In genomic region chr5:178589180-178590140, GRCh38 we compare ENCODE assay signal across 9 cellular contexts. TPM values are rescaled to one million over a fixed set of nuclear protein-coding genes. Genes with fewer than 3 reads are reported as not detected.
DNase-seq lines count a peak whose midpoint lies in the region; FAIRE-seq and TF ChIP-seq lines count a peak whose summit lies in the region.
"Had no signal": no experiment of that assay in that cellular context is flagged by ENCODE, and none has a peak within 500 bp of the region (broad histone marks: within the 10 kb centered on the region; RNA-seq: fewer than 3 reads in every experiment).

No MANE protein-coding gene starts in this region.

- POLR2A ChIA-PET in PC-9 (lab: Charles Lee; ENCODE audit: unreplicated experiment): no interaction called here

- BruUV-seq in PC-9 (replicated peaks; lab: Mats Ljungman, UMichigan): no TSS peak

- no peaks in the 10 kb centered on the region for H3K4me1 Mint-ChIP-seq in astrocyte (ENCODE audit: low read depth, unreplicated experiment)
- peaks cover 6 to 7% of the 10 kb centered on the region in 2 donors for H3K4me1 Mint-ChIP-seq in immature natural killer cell
- peaks cover 6% of the 10 kb centered on the region for H3K4me1 Mint-ChIP-seq in stimulated activated naive CD8-positive, alpha-beta T cell treated with anti-CD3 and anti-CD28 coated beads, Interleukin-15, Interleukin-2, amounts not matched to agents 100 ng/mL and 50 ng/mL, for 24 hours (ENCODE audit: low read depth)

- H3K4me1 ChIP-seq in astrocyte (ENCODE audit: insufficient read depth, low read length): no peaks in the 10 kb centered on the region
- H3K4me1 ChIP-seq in PC-9 (replicated peaks; ENCODE audit: insufficient read depth): no peaks in the 10 kb centered on the region

- peaks cover 3% of the 10 kb centered on the region for H3K9me3 ChIP-seq in astrocyte (ENCODE audit: insufficient read depth, low read depth, low read length)
- H3K9me3 ChIP-seq in PC-9 (ENCODE audit: insufficient read depth, low read depth): peaks cover 1% of the 10 kb centered on the region; the same call in 1 of the 2 replicates

- TF ChIP-seq CTCF in D721Med (IDR thresholded peaks at IDR 0.05; ENCODE audit: insufficient read depth, missing control alignments) (peak; percentile 1), astrocyte (IDR thresholded peaks at IDR 0.05; ENCODE audit: insufficient read depth, low read depth, low read length) (no peak), PC-9 (conservative IDR thresholded peaks at IDR 0.05) (no peak)

- FAIRE-seq in D721Med (lab: Jason Lieb, UNC): no peak
- no peak for FAIRE-seq in astrocyte (lab: Jason Lieb, UNC)
- FAIRE-seq: colon had no signal

- CTCF ChIA-PET in PC-9 (lab: Charles Lee): no interaction called here

- H3K27ac ChIP-seq in astrocyte (ENCODE audit: low read depth, low read length) (no peak overlapping the region), PC-9 (no peak overlapping the region)

- intact Hi-C loops in PC-9 (cut with micrococcal nuclease; ENCODE audit: unreplicated experiment): loop anchor here (5.0 kb wide), 1 partner anchor 573 kb away; no protein-coding TSS in a partner anchor

- H3K36me3 Mint-ChIP-seq in astrocyte (ENCODE audit: low read depth, unreplicated experiment): peaks cover 3% of the 10 kb centered on the region
- H3K36me3 Mint-ChIP-seq in immature natural killer cell: peaks cover 3 to 7% (median 7%) of the 10 kb centered on the region in 3 donors
- H3K36me3 Mint-ChIP-seq in stimulated activated naive CD8-positive, alpha-beta T cell treated with anti-CD3 and anti-CD28 coated beads, Interleukin-15, Interleukin-2, amounts not matched to agents 100 ng/mL and 50 ng/mL, for 24 hours (ENCODE audit: low read depth): peaks cover 7% of the 10 kb centered on the region

- H3K36me3 ChIP-seq in astrocyte (ENCODE audit: insufficient read depth, low read length): no peaks in the 10 kb centered on the region
- H3K36me3 ChIP-seq in PC-9 (ENCODE audit: low read depth): no peaks in the 10 kb centered on the region

- H3K27me3 ChIP-seq in astrocyte (ENCODE audit: insufficient read depth, low read length) (peaks cover 39% of the 10 kb centered on the region), PC-9 (ENCODE audit: insufficient read depth, low read depth) (peaks cover 39% of the 10 kb centered on the region)

- no peaks in the 10 kb centered on the region for H3K9me3 Mint-ChIP-seq in astrocyte (ENCODE audit: unreplicated experiment)
- peaks cover 1 to 8% (median 5%) of the 10 kb centered on the region in 6 donors for H3K9me3 Mint-ChIP-seq in immature natural killer cell
- H3K9me3 Mint-ChIP-seq in stimulated activated naive CD8-positive, alpha-beta T cell treated with anti-CD3 and anti-CD28 coated beads, Interleukin-15, Interleukin-2, amounts not matched to agents 100 ng/mL and 50 ng/mL, for 24 hours: peaks cover 7% of the 10 kb centered on the region

- H3K27me3 Mint-ChIP-seq in astrocyte (ENCODE audit: low read depth, unreplicated experiment): peaks cover 46% of the 10 kb centered on the region
- peaks cover 3 to 22% (median 4%) of the 10 kb centered on the region in 3 donors for H3K27me3 Mint-ChIP-seq in immature natural killer cell (ENCODE audit: low read depth in 3 of 3)
- peaks cover 56% of the 10 kb centered on the region for H3K27me3 Mint-ChIP-seq in stimulated activated naive CD8-positive, alpha-beta T cell treated with anti-CD3 and anti-CD28 coated beads, Interleukin-15, Interleukin-2, amounts not matched to agents 100 ng/mL and 50 ng/mL, for 24 hours

- H3K27ac Mint-ChIP-seq in astrocyte (ENCODE audit: unreplicated experiment) (no peak overlapping the region), immature natural killer cell (no peak overlapping the region)
- H3K27ac Mint-ChIP-seq in stimulated activated naive CD8-positive, alpha-beta T cell treated with anti-CD3 and anti-CD28 coated beads, Interleukin-15, Interleukin-2, amounts not matched to agents 100 ng/mL and 50 ng/mL, for 24 hours: no peak overlapping the region

- H3K4me2 ChIP-seq in astrocyte (ENCODE audit: low read length): peak overlapping the region; percentile 79
- no peak overlapping the region for H3K4me2 ChIP-seq in PC-9

- H3K4me3 ChIP-seq in astrocyte (ENCODE audit: insufficient read depth, low read depth, low read length) (peak overlapping the region; percentile 39), PC-9 (no peak overlapping the region)

- no peaks in the 10 kb centered on the region for H3F3A ChIP-seq in PC-9 (ENCODE audit: insufficient read depth, low read depth)

- DNase-seq in D721Med (ENCODE audit: insufficient read length, low spot score): no peak
- DNase-seq in HuH-7 (ENCODE audit: low spot score): peak; percentile 50
- peak; percentile 18 for DNase-seq in astrocyte (ENCODE audit: low read depth)
- DNase-seq in immature natural killer cell: no peak
- no peak for DNase-seq in ecto neural progenitor cell (ENCODE audit: low spot score)
- no peak for DNase-seq in PC-9
- no peak for DNase-seq in NCI-H446 treated with DMSO at 0.1 percent for 48 hours (lab: John Stamatoyannopoulos, UW)

- H3K4me3 Mint-ChIP-seq in astrocyte (ENCODE audit: unreplicated experiment) (no peak overlapping the region), immature natural killer cell (peak overlapping the region; percentile 57 to 71 (median 65))
- peak overlapping the region; percentile 35 for H3K4me3 Mint-ChIP-seq in stimulated activated naive CD8-positive, alpha-beta T cell treated with anti-CD3 and anti-CD28 coated beads, Interleukin-15, Interleukin-2, amounts not matched to agents 100 ng/mL and 50 ng/mL, for 24 hours

- H3K9me2 ChIP-seq in PC-9 (ENCODE audit: insufficient read depth): no peaks in the 10 kb centered on the region

- peak overlapping the region; percentile 60 for H2AFZ ChIP-seq in astrocyte (ENCODE audit: low read depth, low read length)
- H2AFZ ChIP-seq in PC-9: no peak overlapping the region

- H4K20me1 ChIP-seq in astrocyte (ENCODE audit: insufficient read depth, low read length) (peaks cover 4% of the 10 kb centered on the region), PC-9 (ENCODE audit: insufficient read depth) (no peaks in the 10 kb centered on the region)

- H3K9ac ChIP-seq in astrocyte (ENCODE audit: low read length): no peak overlapping the region

- H3K79me2 ChIP-seq in astrocyte (ENCODE audit: insufficient read depth, low read length): no peaks in the 10 kb centered on the region
- no peaks in the 10 kb centered on the region for H3K79me2 ChIP-seq in PC-9 (ENCODE audit: low read depth)

RNA-seq across cellular contexts. Expression of gene COL23A1, which starts 0.7 kb away (rescaled TPM):
- total RNA-seq in astrocyte (0.16 and 0.19 TPM in 2 replicates), PC-9 (2021) (not detected in 2 replicates)
- polyA plus RNA-seq in immature natural killer cell: under 1 TPM in 2 of 3 donors, not detected in 1; 0.40 to 0.78 TPM

RNA-seq across cellular contexts. Expression of gene CLK4, which starts 37.4 kb away (rescaled TPM):
- 15.4 and 16.5 TPM in 2 replicates for total RNA-seq in astrocyte
- 10 to 100 TPM in 2 of 3 donors, 1 to 10 TPM in 1; 9.3 to 18.0 (median 16.9) TPM for polyA plus RNA-seq in immature natural killer cell
- total RNA-seq in PC-9 (2021): 25.0 and 29.7 TPM in 2 replicates

Comparison
In these comparisons a context has a peak if more than half of its experiments do, and no peak if none do; other contexts are left out.
1. DNase-seq: peak in HuH-7 (single experiment) and astrocyte (single experiment); none in D721Med (single experiment), immature natural killer cell (0 of 3), ecto neural progenitor cell (single experiment), PC-9 (0 of 2) and NCI-H446 treated with DMSO at 0.1 percent for 48 hours (single experiment).